In the genomic region with DNA sequence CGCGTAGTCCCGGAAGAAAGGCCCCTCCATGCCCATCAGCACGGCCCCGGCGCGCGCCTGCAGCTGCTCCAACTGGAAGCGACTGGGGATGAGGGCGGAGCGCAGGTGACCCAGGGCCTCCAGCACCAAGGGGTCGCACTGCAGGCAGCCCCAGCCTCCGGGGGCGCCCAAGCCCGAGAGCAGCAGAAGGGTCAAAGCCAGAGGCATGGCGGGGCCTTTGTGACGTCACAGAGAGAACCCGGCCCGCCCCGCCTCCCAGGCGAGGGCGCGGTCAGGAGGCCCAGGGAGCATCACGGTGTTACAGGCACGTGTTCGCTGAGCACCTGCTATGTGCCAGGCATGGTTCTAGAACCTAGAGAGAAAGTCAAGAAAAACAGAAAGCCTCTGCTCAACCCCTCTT, we compare ENCODE assay signal across 20 cellular contexts. TPM values are rescaled to one million over a fixed set of nuclear protein-coding genes. Genes with fewer than 3 reads are reported as not detected.
"Had no signal": no experiment of that assay in that cellular context is flagged by ENCODE, and none has a peak within 500 bp of the region (broad histone marks: within the 10 kb centered on the region; RNA-seq: fewer than 3 reads in every experiment).

A gene (minus strand): TSS at position 294 of the 400 bp plus-strand sequence. CDS start 87 bp downstream, at position 207.

- H3K4me1 ChIP-seq: adrenal gland, psoas muscle, spleen had no signal

- H2AFZ ChIP-seq: hepatocyte had no signal

- H3K9me3 Mint-ChIP-seq: activated CD4-positive, alpha-beta T cell treated with anti-CD3 and anti-CD28 coated beads, Interleukin-2, amount 10 ng/mL, durations not matched to agents 24 days and 14 days had no signal

- H3K27me3 ChIP-seq: hepatocyte had no signal

- H3K4me3 Mint-ChIP-seq: activated CD4-positive, alpha-beta T cell treated with anti-CD3 and anti-CD28 coated beads, Interleukin-2, amount 10 ng/mL, durations not matched to agents 24 days and 14 days; natural killer cell had no signal

- H3K36me3 Mint-ChIP-seq: natural killer cell had no signal

- H3K9me3 ChIP-seq: adrenal gland had no signal

- H3K4me3 ChIP-seq: adrenal gland, coronary artery, hepatocyte, psoas muscle, spleen had no signal

- H3K27ac Mint-ChIP-seq: activated CD4-positive, alpha-beta T cell treated with anti-CD3 and anti-CD28 coated beads, Interleukin-2, amount 10 ng/mL, durations not matched to agents 24 days and 14 days; natural killer cell had no signal

- DNase-seq: activated CD4-positive, alpha-beta T cell treated with anti-CD3 and anti-CD28 coated beads, Interleukin-2, amount 10 ng/mL, durations not matched to agents 24 days and 14 days; activated naive CD4-positive, alpha-beta T cell treated with anti-CD3 and anti-CD28 coated beads, Interleukin-2, amount 50 U/mL, for 16 hours; activated T-cell treated with anti-CD3 and anti-CD28 coated beads, Interleukin-2, amount 50 U/mL, for 1 hour; adrenal gland; effector CD4-positive, alpha-beta T cell; mammary epithelial cell; natural killer cell; psoas muscle; spleen; stimulated activated naive CD4-positive, alpha-beta T cell treated with Interleukin-2 at 50 U/mL for 16 hours; SW 1271; T-helper 9 cell; WERI-Rb-1 had no signal

- H3K36me3 ChIP-seq: adrenal gland, spleen, WERI-Rb-1 had no signal

- H3K27me3 Mint-ChIP-seq: activated CD4-positive, alpha-beta T cell treated with anti-CD3 and anti-CD28 coated beads, Interleukin-2, amount 10 ng/mL, durations not matched to agents 24 days and 14 days had no signal

- H3K4me2 ChIP-seq: hepatocyte had no signal

- H3K27ac ChIP-seq: adrenal gland, coronary artery, epithelial cell of prostate, hepatocyte, psoas muscle, spleen, WERI-Rb-1 had no signal

- H3K79me2 ChIP-seq: hepatocyte had no signal

- ATAC-seq: left lobe of liver, natural killer cell, psoas muscle, sciatic nerve had no signal

- H3K4me1 Mint-ChIP-seq: activated CD4-positive, alpha-beta T cell treated with anti-CD3 and anti-CD28 coated beads, Interleukin-2, amount 10 ng/mL, durations not matched to agents 24 days and 14 days; natural killer cell had no signal

RNA-seq across cellular contexts. Expression of the gene that starts here (rescaled TPM):
- total RNA-seq: activated CD4-positive, alpha-beta T cell treated with anti-CD3 and anti-CD28 coated beads, Interleukin-2, amount 10 ng/mL, durations not matched to agents 24 days and 14 days; adrenal gland; hepatocyte; left lobe of liver; mammary epithelial cell; mucosa of gallbladder; natural killer cell; psoas muscle; sciatic nerve; spleen; ureter had no signal
- polyA plus RNA-seq: adrenal gland, hepatocyte, mammary epithelial cell, psoas muscle, spleen had no signal
